In genomic region chr16:82146957-82147356, GRCh38 we compare ENCODE assay signal across 12 cellular contexts.
"Had no signal": no experiment of that assay in that cellular context is flagged by ENCODE, and none has a peak within 500 bp of the region (broad histone marks: within the 10 kb centered on the region; RNA-seq: fewer than 3 reads in every experiment).

No MANE protein-coding gene starts in this region.

- H3K4me1 Mint-ChIP-seq: stimulated activated effector memory CD8-positive, alpha-beta T cell treated with anti-CD3 and anti-CD28 coated beads, Interleukin-12 subunit alpha, Interleukin-12 subunit beta, amount 100 ng/mL, for 72 hours had no signal

- H3K4me3 Mint-ChIP-seq: neural progenitor cell; stimulated activated effector memory CD8-positive, alpha-beta T cell treated with anti-CD3 and anti-CD28 coated beads, Interleukin-12 subunit alpha, Interleukin-12 subunit beta, amount 100 ng/mL, for 72 hours had no signal

- FAIRE-seq: keratinocyte had no signal

- H3K9me3 Mint-ChIP-seq: stimulated activated effector memory CD8-positive, alpha-beta T cell treated with anti-CD3 and anti-CD28 coated beads, Interleukin-12 subunit alpha, Interleukin-12 subunit beta, amount 100 ng/mL, for 72 hours had no signal

- DNase-seq: activated CD4-positive, alpha-beta T cell treated with anti-CD3 and anti-CD28 coated beads, Interleukin-2, amount 50 U/mL, for 1 hour; activated naive CD4-positive, alpha-beta T cell treated with anti-CD3 and anti-CD28 coated beads, Interleukin-2, amount 50 U/mL, for 16 hours; activated T-cell treated with anti-CD3 and anti-CD28 coated beads, Interleukin-2, amount 50 U/mL, for 1 hour; adrenal gland; brain microvascular endothelial cell; cerebellar nuclear complex; left ventricle myocardium superior; T-helper 2 cell had no signal

- ATAC-seq: esophagus mucosa; left ventricle myocardium superior; stimulated activated effector memory CD8-positive, alpha-beta T cell treated with anti-CD3 and anti-CD28 coated beads, Interleukin-12 subunit alpha, Interleukin-12 subunit beta, amount 100 ng/mL, for 72 hours had no signal

- H3K27ac Mint-ChIP-seq: neural progenitor cell; stimulated activated effector memory CD8-positive, alpha-beta T cell treated with anti-CD3 and anti-CD28 coated beads, Interleukin-12 subunit alpha, Interleukin-12 subunit beta, amount 100 ng/mL, for 72 hours had no signal
